Comparison of ENCODE assay signal across 1 cellular context in the genomic region with DNA sequence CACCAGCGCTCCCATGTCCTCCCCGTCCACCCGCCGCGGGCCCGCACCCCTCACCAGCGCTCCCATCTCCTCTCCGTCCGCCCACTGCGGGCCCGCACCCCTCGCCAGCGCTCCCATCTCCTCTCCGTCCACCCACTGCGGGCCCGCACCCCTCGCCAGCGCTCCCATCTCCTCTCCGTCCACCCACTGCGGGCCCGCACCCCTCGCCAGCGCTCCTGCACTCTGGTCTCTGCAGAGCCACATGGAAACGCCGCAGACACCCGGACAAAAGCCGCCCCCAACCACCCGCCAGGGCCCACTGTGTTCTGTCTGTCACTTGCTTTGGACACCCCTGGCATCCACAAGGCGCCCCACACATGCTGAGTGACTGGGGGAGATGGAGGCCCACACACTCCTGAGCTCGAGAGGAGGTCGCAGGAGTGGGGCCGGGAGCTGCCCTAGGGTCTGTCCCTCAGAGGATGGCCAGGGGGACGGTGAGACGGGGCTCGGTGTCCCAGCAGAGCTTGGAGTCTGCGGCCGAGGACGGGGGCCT.
A peak's percentile ranks its signal among the peaks of the same experiment; 100 is the strongest.
TF ChIP-seq lines count a peak whose summit lies in the region.

No MANE protein-coding gene starts in this region.

TF ChIP-seq in K562, 482 proteins besides CTCF, POLR2A, EP300 and RAD21 (continued from another document):
- TF ChIP-seq, protein P1, sequence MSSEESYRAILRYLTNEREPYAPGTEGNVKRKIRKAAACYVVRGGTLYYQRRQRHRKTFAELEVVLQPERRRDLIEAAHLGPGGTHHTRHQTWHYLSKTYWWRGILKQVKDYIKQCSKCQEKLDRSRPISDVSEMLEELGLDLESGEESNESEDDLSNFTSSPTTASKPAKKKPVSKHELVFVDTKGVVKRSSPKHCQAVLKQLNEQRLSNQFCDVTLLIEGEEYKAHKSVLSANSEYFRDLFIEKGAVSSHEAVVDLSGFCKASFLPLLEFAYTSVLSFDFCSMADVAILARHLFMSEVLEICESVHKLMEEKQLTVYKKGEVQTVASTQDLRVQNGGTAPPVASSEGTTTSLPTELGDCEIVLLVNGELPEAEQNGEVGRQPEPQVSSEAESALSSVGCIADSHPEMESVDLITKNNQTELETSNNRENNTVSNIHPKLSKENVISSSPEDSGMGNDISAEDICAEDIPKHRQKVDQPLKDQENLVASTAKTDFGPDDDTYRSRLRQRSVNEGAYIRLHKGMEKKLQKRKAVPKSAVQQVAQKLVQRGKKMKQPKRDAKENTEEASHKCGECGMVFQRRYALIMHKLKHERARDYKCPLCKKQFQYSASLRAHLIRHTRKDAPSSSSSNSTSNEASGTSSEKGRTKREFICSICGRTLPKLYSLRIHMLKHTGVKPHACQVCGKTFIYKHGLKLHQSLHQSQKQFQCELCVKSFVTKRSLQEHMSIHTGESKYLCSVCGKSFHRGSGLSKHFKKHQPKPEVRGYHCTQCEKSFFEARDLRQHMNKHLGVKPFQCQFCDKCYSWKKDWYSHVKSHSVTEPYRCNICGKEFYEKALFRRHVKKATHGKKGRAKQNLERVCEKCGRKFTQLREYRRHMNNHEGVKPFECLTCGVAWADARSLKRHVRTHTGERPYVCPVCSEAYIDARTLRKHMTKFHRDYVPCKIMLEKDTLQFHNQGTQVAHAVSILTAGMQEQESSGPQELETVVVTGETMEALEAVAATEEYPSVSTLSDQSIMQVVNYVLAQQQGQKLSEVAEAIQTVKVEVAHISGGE (CRISPR knock-in tag; IDR thresholded peaks at IDR 0.05), result no peak
- TF ChIP-seq, protein P2, sequence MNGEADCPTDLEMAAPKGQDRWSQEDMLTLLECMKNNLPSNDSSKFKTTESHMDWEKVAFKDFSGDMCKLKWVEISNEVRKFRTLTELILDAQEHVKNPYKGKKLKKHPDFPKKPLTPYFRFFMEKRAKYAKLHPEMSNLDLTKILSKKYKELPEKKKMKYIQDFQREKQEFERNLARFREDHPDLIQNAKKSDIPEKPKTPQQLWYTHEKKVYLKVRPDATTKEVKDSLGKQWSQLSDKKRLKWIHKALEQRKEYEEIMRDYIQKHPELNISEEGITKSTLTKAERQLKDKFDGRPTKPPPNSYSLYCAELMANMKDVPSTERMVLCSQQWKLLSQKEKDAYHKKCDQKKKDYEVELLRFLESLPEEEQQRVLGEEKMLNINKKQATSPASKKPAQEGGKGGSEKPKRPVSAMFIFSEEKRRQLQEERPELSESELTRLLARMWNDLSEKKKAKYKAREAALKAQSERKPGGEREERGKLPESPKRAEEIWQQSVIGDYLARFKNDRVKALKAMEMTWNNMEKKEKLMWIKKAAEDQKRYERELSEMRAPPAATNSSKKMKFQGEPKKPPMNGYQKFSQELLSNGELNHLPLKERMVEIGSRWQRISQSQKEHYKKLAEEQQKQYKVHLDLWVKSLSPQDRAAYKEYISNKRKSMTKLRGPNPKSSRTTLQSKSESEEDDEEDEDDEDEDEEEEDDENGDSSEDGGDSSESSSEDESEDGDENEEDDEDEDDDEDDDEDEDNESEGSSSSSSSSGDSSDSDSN (IDR thresholded peaks at IDR 0.05; ENCODE audit: borderline replicate concordance in 1 of 2, low read depth in 2 of 2, low read length in 2 of 2), result no peak
- TF ChIP-seq ZC3H8 (IDR thresholded peaks at IDR 0.05) (no peak), ESRRA (IDR thresholded peaks at IDR 0.05; ENCODE audit: borderline replicate concordance, low read depth) (no peak), NCOR1 (IDR thresholded peaks at IDR 0.05) (no peak), EGR1 (conservative IDR thresholded peaks at IDR 0.05) (no peak), HDAC8 (tag; IDR thresholded peaks at IDR 0.05) (no peak), XRCC5 (IDR thresholded peaks at IDR 0.05; ENCODE audit: low read depth, low read length) (no peak), RFX7 (CRISPR knock-in tag; IDR thresholded peaks at IDR 0.05) (no peak), ARHGAP35 (IDR thresholded peaks at IDR 0.05; ENCODE audit: partially characterized antibody) (no peak), SMAD4 (CRISPR knock-in tag; conservative IDR thresholded peaks at IDR 0.05) (no peak), FOXM1 (IDR thresholded peaks at IDR 0.05; ENCODE audit: low read depth) (no peak), FOXM1 (CRISPR knock-in tag; IDR thresholded peaks at IDR 0.05; ENCODE audit: low read depth) (no peak), CTBP1 (IDR thresholded peaks at IDR 0.05; ENCODE audit: borderline replicate concordance) (no peak), HNRNPL (IDR thresholded peaks at IDR 0.05; ENCODE audit: low read depth, low read length) (peak; percentile 58; the same call in 1 of the 2 replicates), NUFIP1 (IDR thresholded peaks at IDR 0.05; ENCODE audit: partially characterized antibody) (no peak)
- TF ChIP-seq, protein P3, sequence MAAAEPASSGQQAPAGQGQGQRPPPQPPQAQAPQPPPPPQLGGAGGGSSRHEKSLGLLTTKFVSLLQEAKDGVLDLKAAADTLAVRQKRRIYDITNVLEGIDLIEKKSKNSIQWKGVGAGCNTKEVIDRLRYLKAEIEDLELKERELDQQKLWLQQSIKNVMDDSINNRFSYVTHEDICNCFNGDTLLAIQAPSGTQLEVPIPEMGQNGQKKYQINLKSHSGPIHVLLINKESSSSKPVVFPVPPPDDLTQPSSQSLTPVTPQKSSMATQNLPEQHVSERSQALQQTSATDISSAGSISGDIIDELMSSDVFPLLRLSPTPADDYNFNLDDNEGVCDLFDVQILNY (CRISPR knock-in tag; IDR thresholded peaks at IDR 0.05), result no peak
- TF ChIP-seq, protein P4, sequence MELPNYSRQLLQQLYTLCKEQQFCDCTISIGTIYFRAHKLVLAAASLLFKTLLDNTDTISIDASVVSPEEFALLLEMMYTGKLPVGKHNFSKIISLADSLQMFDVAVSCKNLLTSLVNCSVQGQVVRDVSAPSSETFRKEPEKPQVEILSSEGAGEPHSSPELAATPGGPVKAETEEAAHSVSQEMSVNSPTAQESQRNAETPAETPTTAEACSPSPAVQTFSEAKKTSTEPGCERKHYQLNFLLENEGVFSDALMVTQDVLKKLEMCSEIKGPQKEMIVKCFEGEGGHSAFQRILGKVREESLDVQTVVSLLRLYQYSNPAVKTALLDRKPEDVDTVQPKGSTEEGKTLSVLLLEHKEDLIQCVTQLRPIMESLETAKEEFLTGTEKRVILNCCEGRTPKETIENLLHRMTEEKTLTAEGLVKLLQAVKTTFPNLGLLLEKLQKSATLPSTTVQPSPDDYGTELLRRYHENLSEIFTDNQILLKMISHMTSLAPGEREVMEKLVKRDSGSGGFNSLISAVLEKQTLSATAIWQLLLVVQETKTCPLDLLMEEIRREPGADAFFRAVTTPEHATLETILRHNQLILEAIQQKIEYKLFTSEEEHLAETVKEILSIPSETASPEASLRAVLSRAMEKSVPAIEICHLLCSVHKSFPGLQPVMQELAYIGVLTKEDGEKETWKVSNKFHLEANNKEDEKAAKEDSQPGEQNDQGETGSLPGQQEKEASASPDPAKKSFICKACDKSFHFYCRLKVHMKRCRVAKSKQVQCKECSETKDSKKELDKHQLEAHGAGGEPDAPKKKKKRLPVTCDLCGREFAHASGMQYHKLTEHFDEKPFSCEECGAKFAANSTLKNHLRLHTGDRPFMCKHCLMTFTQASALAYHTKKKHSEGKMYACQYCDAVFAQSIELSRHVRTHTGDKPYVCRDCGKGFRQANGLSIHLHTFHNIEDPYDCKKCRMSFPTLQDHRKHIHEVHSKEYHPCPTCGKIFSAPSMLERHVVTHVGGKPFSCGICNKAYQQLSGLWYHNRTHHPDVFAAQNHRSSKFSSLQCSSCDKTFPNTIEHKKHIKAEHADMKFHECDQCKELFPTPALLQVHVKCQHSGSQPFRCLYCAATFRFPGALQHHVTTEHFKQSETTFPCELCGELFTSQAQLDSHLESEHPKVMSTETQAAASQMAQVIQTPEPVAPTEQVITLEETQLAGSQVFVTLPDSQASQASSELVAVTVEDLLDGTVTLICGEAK (IDR thresholded peaks at IDR 0.05), result no peak
- TF ChIP-seq, protein P4 (CRISPR knock-in tag; IDR thresholded peaks at IDR 0.05), result no peak
- TF ChIP-seq, protein P5, sequence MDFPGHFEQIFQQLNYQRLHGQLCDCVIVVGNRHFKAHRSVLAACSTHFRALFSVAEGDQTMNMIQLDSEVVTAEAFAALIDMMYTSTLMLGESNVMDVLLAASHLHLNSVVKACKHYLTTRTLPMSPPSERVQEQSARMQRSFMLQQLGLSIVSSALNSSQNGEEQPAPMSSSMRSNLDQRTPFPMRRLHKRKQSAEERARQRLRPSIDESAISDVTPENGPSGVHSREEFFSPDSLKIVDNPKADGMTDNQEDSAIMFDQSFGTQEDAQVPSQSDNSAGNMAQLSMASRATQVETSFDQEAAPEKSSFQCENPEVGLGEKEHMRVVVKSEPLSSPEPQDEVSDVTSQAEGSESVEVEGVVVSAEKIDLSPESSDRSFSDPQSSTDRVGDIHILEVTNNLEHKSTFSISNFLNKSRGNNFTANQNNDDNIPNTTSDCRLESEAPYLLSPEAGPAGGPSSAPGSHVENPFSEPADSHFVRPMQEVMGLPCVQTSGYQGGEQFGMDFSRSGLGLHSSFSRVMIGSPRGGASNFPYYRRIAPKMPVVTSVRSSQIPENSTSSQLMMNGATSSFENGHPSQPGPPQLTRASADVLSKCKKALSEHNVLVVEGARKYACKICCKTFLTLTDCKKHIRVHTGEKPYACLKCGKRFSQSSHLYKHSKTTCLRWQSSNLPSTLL (IDR thresholded peaks at IDR 0.05), result no peak
